ENCODE assay signal across 17 cellular contexts in genomic region chr6:33961686-33962085, GRCh38.
"Had no signal": no experiment of that assay in that cellular context is flagged by ENCODE, and none has a peak within 500 bp of the region (broad histone marks: within the 10 kb centered on the region; RNA-seq: fewer than 3 reads in every experiment).

No MANE protein-coding gene starts in this region.

- H3K4me3 Mint-ChIP-seq: dendritic cell treated with granulocyte-macrophage colony-stimulating factor and Interleukin-4, amounts not matched to agents 40 ng/mL and 50 ng/mL, for 4 days; effector memory CD8-positive, alpha-beta T cell; immature natural killer cell; natural killer cell; stimulated activated naive B cell treated with anti-CD40 and anti-IgM and Interleukin-4, amounts not matched to agents 10 μg/mL and 1 μg/mL and 100 μg/mL, for 72 hours; stimulated activated naive CD8-positive, alpha-beta T cell treated with anti-CD3 and anti-CD28 coated beads, Interleukin-15, amount 100 ng/mL, for 72 hours had no signal

- H3K9me3 Mint-ChIP-seq: dendritic cell treated with granulocyte-macrophage colony-stimulating factor and Interleukin-4, amounts not matched to agents 40 ng/mL and 50 ng/mL, for 4 days; effector memory CD8-positive, alpha-beta T cell; immature natural killer cell; stimulated activated naive CD8-positive, alpha-beta T cell treated with anti-CD3 and anti-CD28 coated beads, Interleukin-15, amount 100 ng/mL, for 72 hours had no signal

- H3K4me1 ChIP-seq: foreskin keratinocyte, parathyroid adenoma, psoas muscle, spleen, transverse colon had no signal

- H3K36me3 Mint-ChIP-seq: natural killer cell; stimulated activated naive B cell treated with anti-CD40 and anti-IgM and Interleukin-4, amounts not matched to agents 10 μg/mL and 1 μg/mL and 100 μg/mL, for 72 hours had no signal

- H3K27ac ChIP-seq: foreskin keratinocyte, parathyroid adenoma, psoas muscle, spleen, thoracic aorta, transverse colon had no signal

- H3K27ac Mint-ChIP-seq: dendritic cell treated with granulocyte-macrophage colony-stimulating factor and Interleukin-4, amounts not matched to agents 40 ng/mL and 50 ng/mL, for 4 days; effector memory CD8-positive, alpha-beta T cell; immature natural killer cell; natural killer cell; stimulated activated naive B cell treated with anti-CD40 and anti-IgM and Interleukin-4, amounts not matched to agents 10 μg/mL and 1 μg/mL and 100 μg/mL, for 72 hours had no signal

- H2AFZ ChIP-seq: parathyroid adenoma had no signal

- H3K4me3 ChIP-seq: psoas muscle, spleen, thoracic aorta, transverse colon had no signal

- DNase-seq: effector memory CD8-positive, alpha-beta T cell; immature natural killer cell; left ventricle myocardium superior; natural killer cell; psoas muscle; retina; stimulated activated CD4-positive, alpha-beta T cell treated with anti-CD3 and anti-CD28 coated beads, Interleukin-15, amount 100 ng/mL, for 24 hours; stimulated activated CD4-positive, alpha-beta T cell treated with anti-CD3 and anti-CD28 coated beads, Interleukin-1b, Interleukin-23, amount 100 ng/mL, for 48 hours; stimulated activated CD4-positive, alpha-beta T cell treated with anti-CD3 and anti-CD28 coated beads, Interleukin-4, amount 100 ng/mL, for 4 hours; stimulated activated naive B cell treated with anti-CD40 and anti-IgM and Interleukin-4, amounts not matched to agents 10 μg/mL and 1 μg/mL and 100 μg/mL, for 72 hours; stimulated activated naive CD8-positive, alpha-beta T cell treated with anti-CD3 and anti-CD28 coated beads, Interleukin-15, amount 100 ng/mL, for 72 hours; transverse colon had no signal

- H3K9me3 ChIP-seq: psoas muscle, transverse colon had no signal

- H3K36me3 ChIP-seq: spleen, thoracic aorta, transverse colon had no signal

- H3K9ac ChIP-seq: parathyroid adenoma had no signal

- H3K79me2 ChIP-seq: parathyroid adenoma had no signal

- H3K27me3 ChIP-seq: transverse colon had no signal
